In the genomic region with DNA sequence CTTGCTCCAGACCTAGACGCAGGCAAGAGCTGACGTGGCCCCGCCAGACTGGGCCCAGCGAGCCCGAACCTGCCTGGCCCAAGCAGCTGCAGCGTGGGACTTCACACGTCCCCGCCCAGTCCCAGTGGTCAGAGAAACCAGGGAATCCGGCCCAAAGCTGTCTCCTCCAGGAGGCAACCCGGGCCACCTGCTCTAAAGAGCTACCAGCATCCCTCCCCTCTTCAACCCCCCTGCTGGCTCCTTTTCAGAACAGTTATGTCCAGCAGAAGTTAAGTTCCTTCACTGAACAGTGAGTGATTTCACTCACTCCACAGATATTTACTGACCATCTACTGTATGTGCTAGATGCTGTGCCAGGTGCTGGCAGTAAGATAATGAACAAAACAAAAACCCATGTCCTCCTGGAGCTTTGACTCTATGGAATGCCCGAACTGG, we compare ENCODE assay signal across 3 cellular contexts.
TF ChIP-seq lines count a peak whose summit lies in the region.

No MANE protein-coding gene starts in this region.

TF ChIP-seq in A549, 52 proteins besides CTCF, POLR2A, EP300 and RAD21:
- no peak for TF ChIP-seq MYC (IDR thresholded peaks at IDR 0.05; ENCODE audit: borderline replicate concordance, low read length)
- TF ChIP-seq, protein P1, sequence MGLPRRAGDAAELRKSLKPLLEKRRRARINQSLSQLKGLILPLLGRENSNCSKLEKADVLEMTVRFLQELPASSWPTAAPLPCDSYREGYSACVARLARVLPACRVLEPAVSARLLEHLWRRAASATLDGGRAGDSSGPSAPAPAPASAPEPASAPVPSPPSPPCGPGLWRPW (IDR thresholded peaks at IDR 0.05), result no peak
- TF ChIP-seq JUN (IDR thresholded peaks at IDR 0.05), result no peak
- no peak for TF ChIP-seq FOXS1 (CRISPR knock-in tag; IDR thresholded peaks at IDR 0.05)
- no peak for TF ChIP-seq HOXB5 (CRISPR knock-in tag; IDR thresholded peaks at IDR 0.05)

TF ChIP-seq in neural cell, 6 proteins besides CTCF, POLR2A, EP300 and RAD21:
- no peak for TF ChIP-seq POLR2AphosphoS5 (IDR thresholded peaks at IDR 0.05)
- no peak for TF ChIP-seq MXI1 (conservative IDR thresholded peaks at IDR 0.05; ENCODE audit: poor library complexity, severe bottlenecking)
- TF ChIP-seq, protein P2, sequence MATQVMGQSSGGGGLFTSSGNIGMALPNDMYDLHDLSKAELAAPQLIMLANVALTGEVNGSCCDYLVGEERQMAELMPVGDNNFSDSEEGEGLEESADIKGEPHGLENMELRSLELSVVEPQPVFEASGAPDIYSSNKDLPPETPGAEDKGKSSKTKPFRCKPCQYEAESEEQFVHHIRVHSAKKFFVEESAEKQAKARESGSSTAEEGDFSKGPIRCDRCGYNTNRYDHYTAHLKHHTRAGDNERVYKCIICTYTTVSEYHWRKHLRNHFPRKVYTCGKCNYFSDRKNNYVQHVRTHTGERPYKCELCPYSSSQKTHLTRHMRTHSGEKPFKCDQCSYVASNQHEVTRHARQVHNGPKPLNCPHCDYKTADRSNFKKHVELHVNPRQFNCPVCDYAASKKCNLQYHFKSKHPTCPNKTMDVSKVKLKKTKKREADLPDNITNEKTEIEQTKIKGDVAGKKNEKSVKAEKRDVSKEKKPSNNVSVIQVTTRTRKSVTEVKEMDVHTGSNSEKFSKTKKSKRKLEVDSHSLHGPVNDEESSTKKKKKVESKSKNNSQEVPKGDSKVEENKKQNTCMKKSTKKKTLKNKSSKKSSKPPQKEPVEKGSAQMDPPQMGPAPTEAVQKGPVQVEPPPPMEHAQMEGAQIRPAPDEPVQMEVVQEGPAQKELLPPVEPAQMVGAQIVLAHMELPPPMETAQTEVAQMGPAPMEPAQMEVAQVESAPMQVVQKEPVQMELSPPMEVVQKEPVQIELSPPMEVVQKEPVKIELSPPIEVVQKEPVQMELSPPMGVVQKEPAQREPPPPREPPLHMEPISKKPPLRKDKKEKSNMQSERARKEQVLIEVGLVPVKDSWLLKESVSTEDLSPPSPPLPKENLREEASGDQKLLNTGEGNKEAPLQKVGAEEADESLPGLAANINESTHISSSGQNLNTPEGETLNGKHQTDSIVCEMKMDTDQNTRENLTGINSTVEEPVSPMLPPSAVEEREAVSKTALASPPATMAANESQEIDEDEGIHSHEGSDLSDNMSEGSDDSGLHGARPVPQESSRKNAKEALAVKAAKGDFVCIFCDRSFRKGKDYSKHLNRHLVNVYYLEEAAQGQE (IDR thresholded peaks at IDR 0.05; ENCODE audit: borderline replicate concordance), result no peak
- TF ChIP-seq EZH2 (IDR thresholded peaks at IDR 0.05; ENCODE audit: borderline replicate concordance, insufficient read depth, low read length, poor library complexity, severe bottlenecking), result no peak
- TF ChIP-seq SMC3 (conservative IDR thresholded peaks at IDR 0.05; ENCODE audit: poor library complexity), result no peak
- TF ChIP-seq TAF1 (IDR thresholded peaks at IDR 0.05; ENCODE audit: low read depth), result no peak

TF ChIP-seq in SK-N-SH treated with all-trans-retinoic acid at 6 μM for 48 hours, 23 proteins besides CTCF, POLR2A, EP300 and RAD21:
- TF ChIP-seq ISL1 (CRISPR knock-in tag; IDR thresholded peaks at IDR 0.05) (no peak), ZNF565 (CRISPR knock-in tag; conservative IDR thresholded peaks at IDR 0.05; ENCODE audit: low read depth) (no peak), RARB (CRISPR knock-in tag; IDR thresholded peaks at IDR 0.05) (no peak)
- TF ChIP-seq, protein P3, sequence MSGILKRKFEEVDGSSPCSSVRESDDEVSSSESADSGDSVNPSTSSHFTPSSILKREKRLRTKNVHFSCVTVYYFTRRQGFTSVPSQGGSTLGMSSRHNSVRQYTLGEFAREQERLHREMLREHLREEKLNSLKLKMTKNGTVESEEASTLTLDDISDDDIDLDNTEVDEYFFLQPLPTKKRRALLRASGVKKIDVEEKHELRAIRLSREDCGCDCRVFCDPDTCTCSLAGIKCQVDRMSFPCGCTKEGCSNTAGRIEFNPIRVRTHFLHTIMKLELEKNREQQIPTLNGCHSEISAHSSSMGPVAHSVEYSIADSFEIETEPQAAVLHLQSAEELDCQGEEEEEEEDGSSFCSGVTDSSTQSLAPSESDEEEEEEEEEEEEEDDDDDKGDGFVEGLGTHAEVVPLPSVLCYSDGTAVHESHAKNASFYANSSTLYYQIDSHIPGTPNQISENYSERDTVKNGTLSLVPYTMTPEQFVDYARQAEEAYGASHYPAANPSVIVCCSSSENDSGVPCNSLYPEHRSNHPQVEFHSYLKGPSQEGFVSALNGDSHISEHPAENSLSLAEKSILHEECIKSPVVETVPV (CRISPR knock-in tag; IDR thresholded peaks at IDR 0.05), result no peak
